ENCODE assay signal across 18 cellular contexts in genomic region chr1:31782066-31782762, GRCh38. TPM values are rescaled to one million over a fixed set of nuclear protein-coding genes. Genes with fewer than 3 reads are reported as not detected.
DNase-seq lines count a peak whose midpoint lies in the region; ATAC-seq and TF ChIP-seq lines count a peak whose summit lies in the region.
"Had no signal": no experiment of that assay in that cellular context is flagged by ENCODE, and none has a peak within 500 bp of the region (broad histone marks: within the 10 kb centered on the region; RNA-seq: fewer than 3 reads in every experiment).

No MANE protein-coding gene starts in this region.

- H3K9me3 Mint-ChIP-seq in mesothelial cell of epicardium, result no peaks in the 10 kb centered on the region
- no peaks in the 10 kb centered on the region for H3K9me3 Mint-ChIP-seq in activated CD8-positive, alpha-beta T cell treated with anti-CD3 and anti-CD28 coated beads for 36 hours
- H3K9me3 Mint-ChIP-seq: activated naive CD8-positive, alpha-beta T cell treated with anti-CD3 and anti-CD28 coated beads, Interleukin-2, amount 10 ng/mL, durations not matched to agents 7 days and 5 days had no signal

- no peaks in the 10 kb centered on the region for H3K9me2 ChIP-seq in OCI-LY7 (ENCODE audit: insufficient read depth, low read length)

- H4K20me1 ChIP-seq in DND-41 (ENCODE audit: insufficient read depth, low read length) (no peaks in the 10 kb centered on the region), OCI-LY7 (ENCODE audit: insufficient read depth, low read length) (no peaks in the 10 kb centered on the region)

- DNase-seq in DND-41, result no peak
- DNase-seq in OCI-LY7 (ENCODE audit: low spot score), result peak; percentile 19
- no peak for DNase-seq in effector memory CD4-positive, alpha-beta T cell
- no peak for DNase-seq in mesothelial cell of epicardium (ENCODE audit: low spot score in 2 of 2, unreplicated experiment in 2 of 2)
- DNase-seq in activated CD8-positive, alpha-beta T cell treated with anti-CD3 and anti-CD28 coated beads for 36 hours, result no peak
- DNase-seq in NCI-H187 treated with DMSO at 0.1 percent for 48 hours (lab: John Stamatoyannopoulos, UW), result no peak
- DNase-seq in MV-4-11 (lab: John Stamatoyannopoulos, UW), result no peak
- DNase-seq: activated CD8-positive, alpha-beta memory T cell treated with anti-CD3 and anti-CD28 coated beads, Interleukin-2, amount 50 U/mL, for 48 hours; activated naive CD8-positive, alpha-beta T cell treated with anti-CD3 and anti-CD28 coated beads, Interleukin-2, amount 10 ng/mL, durations not matched to agents 7 days and 5 days; DMS153; mammary epithelial cell; MM.1S had no signal

- no peak for TF ChIP-seq CTCF in DND-41 (IDR thresholded peaks at IDR 0.05; ENCODE audit: borderline replicate concordance, extremely low read depth, low read length, poor library complexity, severe bottlenecking)
- TF ChIP-seq CTCF in OCI-LY7 (conservative IDR thresholded peaks at IDR 0.05; ENCODE audit: low read length), result no peak
- no peak for TF ChIP-seq CTCF in mesothelial cell of epicardium (IDR thresholded peaks at IDR 0.05; ENCODE audit: unreplicated experiment)
- TF ChIP-seq CTCF in activated CD8-positive, alpha-beta T cell treated with anti-CD3 and anti-CD28 coated beads for 36 hours (IDR thresholded peaks at IDR 0.05), result no peak

- no peaks in the 10 kb centered on the region for H3K4me1 ChIP-seq in DND-41 (ENCODE audit: insufficient read depth, low read length)
- peaks cover 74% of the 10 kb centered on the region for H3K4me1 ChIP-seq in OCI-LY7 (ENCODE audit: insufficient read depth, low read length, poor library complexity, severe bottlenecking)
- H3K4me1 ChIP-seq in effector memory CD4-positive, alpha-beta T cell (ENCODE audit: control insufficient read depth, insufficient read depth, low read length, poor library complexity, severe bottlenecking), result peaks cover 3% of the 10 kb centered on the region
- H3K4me1 ChIP-seq: thyroid gland had no signal

- H3K27ac ChIP-seq in DND-41 (ENCODE audit: low read length), result no peak overlapping the region
- H3K27ac ChIP-seq in OCI-LY7 (ENCODE audit: low read depth, low read length, poor library complexity, severe bottlenecking), result no peak overlapping the region
- peak overlapping the region; percentile 25 for H3K27ac ChIP-seq in effector memory CD4-positive, alpha-beta T cell (ENCODE audit: insufficient read depth, low read length, poor library complexity, severe bottlenecking)
- H3K27ac ChIP-seq: esophagus muscularis mucosa, parathyroid adenoma, thyroid gland had no signal

- H3K79me2 ChIP-seq in DND-41 (ENCODE audit: insufficient read depth, low read length), result no peaks in the 10 kb centered on the region
- no peaks in the 10 kb centered on the region for H3K79me2 ChIP-seq in OCI-LY7 (ENCODE audit: insufficient read depth, low read depth, low read length)
- H3K79me2 ChIP-seq: parathyroid adenoma had no signal

- no peaks in the 10 kb centered on the region for H3K27me3 ChIP-seq in DND-41 (ENCODE audit: insufficient read depth, low read length, poor library complexity)
- no peaks in the 10 kb centered on the region for H3K27me3 ChIP-seq in effector memory CD4-positive, alpha-beta T cell (replicated peaks; ENCODE audit: control insufficient read depth, insufficient read depth, low read length, poor library complexity, severe bottlenecking)
- H3K27me3 ChIP-seq: thyroid gland had no signal

- H3K4me3 ChIP-seq in DND-41 (ENCODE audit: low read depth in 1 of 2, low read length in 2 of 2) (no peak overlapping the region), OCI-LY7 (ENCODE audit: low read depth, low read length, poor library complexity, severe bottlenecking) (no peak overlapping the region)
- no peak overlapping the region for H3K4me3 ChIP-seq in effector memory CD4-positive, alpha-beta T cell (ENCODE audit: insufficient read depth, low read depth, low read length, poor library complexity, severe bottlenecking)
- H3K4me3 ChIP-seq: esophagus muscularis mucosa, HAP-1, thyroid gland had no signal

- H3K27ac Mint-ChIP-seq in mesothelial cell of epicardium, result peak overlapping the region; percentile 25
- H3K27ac Mint-ChIP-seq in activated CD8-positive, alpha-beta T cell treated with anti-CD3 and anti-CD28 coated beads for 36 hours, result no peak overlapping the region
- H3K27ac Mint-ChIP-seq: activated naive CD8-positive, alpha-beta T cell treated with anti-CD3 and anti-CD28 coated beads, Interleukin-2, amount 10 ng/mL, durations not matched to agents 7 days and 5 days had no signal

- H3K4me1 Mint-ChIP-seq in mesothelial cell of epicardium, result peaks cover 26% of the 10 kb centered on the region
- no peaks in the 10 kb centered on the region for H3K4me1 Mint-ChIP-seq in activated CD8-positive, alpha-beta T cell treated with anti-CD3 and anti-CD28 coated beads for 36 hours (ENCODE audit: low read depth)
- H3K4me1 Mint-ChIP-seq: activated naive CD8-positive, alpha-beta T cell treated with anti-CD3 and anti-CD28 coated beads, Interleukin-2, amount 10 ng/mL, durations not matched to agents 7 days and 5 days had no signal

- H3K36me3 Mint-ChIP-seq in mesothelial cell of epicardium, result no peaks in the 10 kb centered on the region
- H3K36me3 Mint-ChIP-seq in activated CD8-positive, alpha-beta T cell treated with anti-CD3 and anti-CD28 coated beads for 36 hours (ENCODE audit: low read depth), result no peaks in the 10 kb centered on the region
- H3K36me3 Mint-ChIP-seq: activated naive CD8-positive, alpha-beta T cell treated with anti-CD3 and anti-CD28 coated beads, Interleukin-2, amount 10 ng/mL, durations not matched to agents 7 days and 5 days had no signal

- H3K27me3 Mint-ChIP-seq in mesothelial cell of epicardium (ENCODE audit: low read depth), result peaks cover 6% of the 10 kb centered on the region
- H3K27me3 Mint-ChIP-seq in activated CD8-positive, alpha-beta T cell treated with anti-CD3 and anti-CD28 coated beads for 36 hours, result no peaks in the 10 kb centered on the region

- 0 out of 3 replicates have a peak, but pooled peaks have one; percentile 17 for ATAC-seq in DND-41 (ENCODE audit: insufficient read depth, low read depth)
- ATAC-seq in HG03045 (IDR thresholded peaks at IDR 0.05; ENCODE audit: unreplicated experiment), result no peak
- no peak for ATAC-seq in activated CD8-positive, alpha-beta T cell treated with anti-CD3 and anti-CD28 coated beads for 36 hours
- ATAC-seq: activated CD4-positive, CD25-positive, alpha-beta regulatory T cell treated with anti-CD3 and anti-CD28 coated beads, Interleukin-2, amount 50 U/mL, for 24 hours had no signal

- POLR2A ChIA-PET in OCI-LY7 (lab: Charles Lee), result no interaction called here
- POLR2A ChIA-PET in activated CD8-positive, alpha-beta T cell treated with anti-CD3 and anti-CD28 coated beads for 36 hours (lab: Charles Lee), result no interaction called here

- intact Hi-C loops in OCI-LY7 (cut with micrococcal nuclease; ENCODE audit: unreplicated experiment), result no loop called here
- intact Hi-C loops in activated CD8-positive, alpha-beta T cell treated with anti-CD3 and anti-CD28 coated beads for 36 hours (cut with micrococcal nuclease), result loop anchor here (10.0 kb wide), 1 partner anchor 57 kb away; no protein-coding TSS in a partner anchor

- H3K9me3 ChIP-seq in DND-41 (ENCODE audit: insufficient read depth, low read length, severe bottlenecking) (no peaks in the 10 kb centered on the region), OCI-LY7 (ENCODE audit: low read length) (no peaks in the 10 kb centered on the region)
- H3K9me3 ChIP-seq in effector memory CD4-positive, alpha-beta T cell (ENCODE audit: control insufficient read depth, low read length), result no peaks in the 10 kb centered on the region
- H3K9me3 ChIP-seq: esophagus muscularis mucosa, HAP-1, thyroid gland had no signal

- H3K36me3 ChIP-seq in DND-41 (ENCODE audit: insufficient read depth, low read length), result no peaks in the 10 kb centered on the region
- H3K36me3 ChIP-seq in OCI-LY7 (ENCODE audit: insufficient read depth, low read length), result no peaks in the 10 kb centered on the region
- no peaks in the 10 kb centered on the region for H3K36me3 ChIP-seq in effector memory CD4-positive, alpha-beta T cell (ENCODE audit: control insufficient read depth, insufficient read depth, low read length)
- H3K36me3 ChIP-seq: esophagus muscularis mucosa, HAP-1, thyroid gland had no signal

- H3K9ac ChIP-seq in DND-41 (ENCODE audit: low read depth, low read length), result no peak overlapping the region
- H3K9ac ChIP-seq: parathyroid adenoma had no signal

- no peak overlapping the region for H3K4me3 Mint-ChIP-seq in mesothelial cell of epicardium
- no peak overlapping the region for H3K4me3 Mint-ChIP-seq in activated CD8-positive, alpha-beta T cell treated with anti-CD3 and anti-CD28 coated beads for 36 hours
- H3K4me3 Mint-ChIP-seq: activated naive CD8-positive, alpha-beta T cell treated with anti-CD3 and anti-CD28 coated beads, Interleukin-2, amount 10 ng/mL, durations not matched to agents 7 days and 5 days had no signal

- CTCF ChIA-PET in OCI-LY7 (lab: Charles Lee; ENCODE audit: unreplicated experiment), result no interaction called here
- CTCF ChIA-PET in activated CD8-positive, alpha-beta T cell treated with anti-CD3 and anti-CD28 coated beads for 36 hours (lab: Charles Lee), result no interaction called here

- no peak overlapping the region for H2AFZ ChIP-seq in DND-41 (ENCODE audit: low read depth, low read length)
- peak overlapping the region; percentile 27; the same call in 1 of the 2 replicates for H2AFZ ChIP-seq in OCI-LY7 (ENCODE audit: low read length)
- H2AFZ ChIP-seq: parathyroid adenoma had no signal

- BruUV-seq in OCI-LY7 (replicated peaks; lab: Mats Ljungman, UMichigan), result no TSS peak

- H3K4me2 ChIP-seq in DND-41 (ENCODE audit: insufficient read depth, low read length) (no peak overlapping the region), OCI-LY7 (ENCODE audit: low read length) (no peak overlapping the region)

RNA-seq across cellular contexts. Expression of gene ADGRB2, which starts 18.1 kb away (rescaled TPM):
- total RNA-seq in OCI-LY7 (2014; rRNA removed; shearing (Covaris generic)), result 4.0 and 4.1 TPM in 2 replicates
- total RNA-seq in OCI-LY7 (2022) (11.4 and 11.5 TPM in 2 replicates), mesothelial cell of epicardium (21.5 to 24.0 TPM (median 21.9 TPM) in 3 replicates)
- under 1 TPM; 0.54 to 0.56 TPM for total RNA-seq in activated CD8-positive, alpha-beta T cell treated with anti-CD3 and anti-CD28 coated beads for 36 hours

RNA-seq across cellular contexts. Expression of gene SPOCD1, which starts 33.6 kb away (rescaled TPM):
- 0.60 and 0.85 TPM in 2 replicates for total RNA-seq in OCI-LY7 (2014; rRNA removed; shearing (Covaris generic))
- total RNA-seq in OCI-LY7 (2022) (1.0 and 1.1 TPM in 2 replicates), mesothelial cell of epicardium (0.75 to 1.3 TPM (median 1.0 TPM) in 3 replicates)
- not detected for total RNA-seq in activated CD8-positive, alpha-beta T cell treated with anti-CD3 and anti-CD28 coated beads for 36 hours
